ENCODE assay signal across 1 cellular context in the genomic region with DNA sequence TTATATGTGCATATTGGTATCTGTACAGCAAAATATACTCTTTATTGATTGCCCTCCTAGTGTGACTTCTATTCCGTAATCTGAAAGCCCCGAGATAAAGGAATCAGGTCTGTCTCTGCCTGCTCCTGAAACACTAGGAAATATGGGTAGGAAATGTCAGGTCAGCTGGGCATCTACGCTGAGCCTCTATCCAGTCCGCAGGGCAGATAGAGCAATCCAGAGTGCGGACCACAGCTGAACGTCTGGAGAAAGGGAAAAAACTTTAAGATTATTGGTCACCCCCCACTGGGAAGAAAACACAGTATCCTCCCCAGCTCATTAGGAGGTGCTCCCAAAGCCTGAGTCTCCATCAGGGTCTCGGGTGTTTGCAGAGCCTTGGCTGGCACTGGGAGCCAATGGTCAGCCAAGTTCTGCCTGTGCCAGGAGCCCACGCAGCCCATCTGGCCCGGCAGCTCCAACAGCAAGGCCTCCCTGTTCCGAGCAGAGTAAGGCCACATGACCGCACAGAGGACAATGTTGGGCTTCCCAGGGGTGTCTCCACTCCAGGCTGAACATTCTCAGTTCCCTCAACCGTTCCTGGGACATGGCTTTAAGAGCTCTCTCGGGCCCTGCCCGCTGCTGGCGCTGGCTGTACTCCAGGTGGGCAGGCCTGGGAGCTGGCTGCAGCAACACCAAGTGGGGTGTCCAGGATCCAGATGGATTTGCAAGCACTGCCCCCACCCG.
TF ChIP-seq lines count a peak whose summit lies in the region.

No MANE protein-coding gene starts in this region.

TF ChIP-seq in HepG2, 621 proteins besides CTCF, POLR2A, EP300 and RAD21 (continued from another document):
- TF ChIP-seq, protein P1, sequence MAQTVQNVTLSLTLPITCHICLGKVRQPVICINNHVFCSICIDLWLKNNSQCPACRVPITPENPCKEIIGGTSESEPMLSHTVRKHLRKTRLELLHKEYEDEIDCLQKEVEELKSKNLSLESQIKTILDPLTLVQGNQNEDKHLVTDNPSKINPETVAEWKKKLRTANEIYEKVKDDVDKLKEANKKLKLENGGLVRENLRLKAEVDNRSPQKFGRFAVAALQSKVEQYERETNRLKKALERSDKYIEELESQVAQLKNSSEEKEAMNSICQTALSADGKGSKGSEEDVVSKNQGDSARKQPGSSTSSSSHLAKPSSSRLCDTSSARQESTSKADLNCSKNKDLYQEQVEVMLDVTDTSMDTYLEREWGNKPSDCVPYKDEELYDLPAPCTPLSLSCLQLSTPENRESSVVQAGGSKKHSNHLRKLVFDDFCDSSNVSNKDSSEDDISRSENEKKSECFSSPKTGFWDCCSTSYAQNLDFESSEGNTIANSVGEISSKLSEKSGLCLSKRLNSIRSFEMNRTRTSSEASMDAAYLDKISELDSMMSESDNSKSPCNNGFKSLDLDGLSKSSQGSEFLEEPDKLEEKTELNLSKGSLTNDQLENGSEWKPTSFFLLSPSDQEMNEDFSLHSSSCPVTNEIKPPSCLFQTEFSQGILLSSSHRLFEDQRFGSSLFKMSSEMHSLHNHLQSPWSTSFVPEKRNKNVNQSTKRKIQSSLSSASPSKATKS (CRISPR knock-in tag; IDR thresholded peaks at IDR 0.05): no peak
- TF ChIP-seq KMT2B (CRISPR knock-in tag; IDR thresholded peaks at IDR 0.05) (no peak), GZF1 (CRISPR knock-in tag; IDR thresholded peaks at IDR 0.05) (no peak), ZNF224 (CRISPR knock-in tag; IDR thresholded peaks at IDR 0.05) (no peak), SMAD1 (CRISPR knock-in tag; IDR thresholded peaks at IDR 0.05; ENCODE audit: borderline replicate concordance, low read depth) (no peak), KLF13 (CRISPR knock-in tag; IDR thresholded peaks at IDR 0.05) (no peak), ARNT2 (CRISPR knock-in tag; IDR thresholded peaks at IDR 0.05; ENCODE audit: low read depth) (no peak), SMARCE1 (IDR thresholded peaks at IDR 0.05; ENCODE audit: borderline replicate concordance) (no peak), TEAD2 (CRISPR knock-in tag; IDR thresholded peaks at IDR 0.05) (no peak), ZNF891 (CRISPR knock-in tag; IDR thresholded peaks at IDR 0.05) (no peak), NR3C1 (CRISPR knock-in tag; IDR thresholded peaks at IDR 0.05) (no peak), GABPB1 (CRISPR knock-in tag; IDR thresholded peaks at IDR 0.05) (no peak), ZNF790 (CRISPR knock-in tag; IDR thresholded peaks at IDR 0.05; ENCODE audit: borderline replicate concordance) (no peak), ZNF3 (CRISPR knock-in tag; IDR thresholded peaks at IDR 0.05) (no peak)
- TF ChIP-seq, protein P2, sequence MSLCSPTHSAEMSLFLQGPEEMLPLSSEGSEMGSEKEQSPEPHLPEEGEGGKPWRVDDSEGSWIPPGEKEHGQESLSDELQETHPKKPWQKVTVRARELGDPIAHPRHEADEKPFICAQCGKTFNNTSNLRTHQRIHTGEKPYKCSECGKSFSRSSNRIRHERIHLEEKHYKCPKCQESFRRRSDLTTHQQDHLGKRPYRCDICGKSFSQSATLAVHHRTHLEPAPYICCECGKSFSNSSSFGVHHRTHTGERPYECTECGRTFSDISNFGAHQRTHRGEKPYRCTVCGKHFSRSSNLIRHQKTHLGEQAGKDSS (CRISPR knock-in tag; IDR thresholded peaks at IDR 0.05; ENCODE audit: borderline replicate concordance, low read depth): no peak
- TF ChIP-seq, protein P3, sequence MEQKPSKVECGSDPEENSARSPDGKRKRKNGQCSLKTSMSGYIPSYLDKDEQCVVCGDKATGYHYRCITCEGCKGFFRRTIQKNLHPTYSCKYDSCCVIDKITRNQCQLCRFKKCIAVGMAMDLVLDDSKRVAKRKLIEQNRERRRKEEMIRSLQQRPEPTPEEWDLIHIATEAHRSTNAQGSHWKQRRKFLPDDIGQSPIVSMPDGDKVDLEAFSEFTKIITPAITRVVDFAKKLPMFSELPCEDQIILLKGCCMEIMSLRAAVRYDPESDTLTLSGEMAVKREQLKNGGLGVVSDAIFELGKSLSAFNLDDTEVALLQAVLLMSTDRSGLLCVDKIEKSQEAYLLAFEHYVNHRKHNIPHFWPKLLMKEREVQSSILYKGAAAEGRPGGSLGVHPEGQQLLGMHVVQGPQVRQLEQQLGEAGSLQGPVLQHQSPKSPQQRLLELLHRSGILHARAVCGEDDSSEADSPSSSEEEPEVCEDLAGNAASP (CRISPR knock-in tag; IDR thresholded peaks at IDR 0.05; ENCODE audit: borderline replicate concordance): no peak
- TF ChIP-seq, protein P4, sequence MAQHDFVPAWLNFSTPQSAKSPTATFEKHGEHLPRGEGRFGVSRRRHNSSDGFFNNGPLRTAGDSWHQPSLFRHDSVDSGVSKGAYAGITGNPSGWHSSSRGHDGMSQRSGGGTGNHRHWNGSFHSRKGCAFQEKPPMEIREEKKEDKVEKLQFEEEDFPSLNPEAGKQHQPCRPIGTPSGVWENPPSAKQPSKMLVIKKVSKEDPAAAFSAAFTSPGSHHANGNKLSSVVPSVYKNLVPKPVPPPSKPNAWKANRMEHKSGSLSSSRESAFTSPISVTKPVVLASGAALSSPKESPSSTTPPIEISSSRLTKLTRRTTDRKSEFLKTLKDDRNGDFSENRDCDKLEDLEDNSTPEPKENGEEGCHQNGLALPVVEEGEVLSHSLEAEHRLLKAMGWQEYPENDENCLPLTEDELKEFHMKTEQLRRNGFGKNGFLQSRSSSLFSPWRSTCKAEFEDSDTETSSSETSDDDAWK (CRISPR knock-in tag; IDR thresholded peaks at IDR 0.05): no peak
- TF ChIP-seq, protein P5, sequence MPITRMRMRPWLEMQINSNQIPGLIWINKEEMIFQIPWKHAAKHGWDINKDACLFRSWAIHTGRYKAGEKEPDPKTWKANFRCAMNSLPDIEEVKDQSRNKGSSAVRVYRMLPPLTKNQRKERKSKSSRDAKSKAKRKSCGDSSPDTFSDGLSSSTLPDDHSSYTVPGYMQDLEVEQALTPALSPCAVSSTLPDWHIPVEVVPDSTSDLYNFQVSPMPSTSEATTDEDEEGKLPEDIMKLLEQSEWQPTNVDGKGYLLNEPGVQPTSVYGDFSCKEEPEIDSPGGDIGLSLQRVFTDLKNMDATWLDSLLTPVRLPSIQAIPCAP (CRISPR knock-in tag; IDR thresholded peaks at IDR 0.05; ENCODE audit: low read depth): no peak
